20 cellular contexts compared by ENCODE assay signal in the genomic region with DNA sequence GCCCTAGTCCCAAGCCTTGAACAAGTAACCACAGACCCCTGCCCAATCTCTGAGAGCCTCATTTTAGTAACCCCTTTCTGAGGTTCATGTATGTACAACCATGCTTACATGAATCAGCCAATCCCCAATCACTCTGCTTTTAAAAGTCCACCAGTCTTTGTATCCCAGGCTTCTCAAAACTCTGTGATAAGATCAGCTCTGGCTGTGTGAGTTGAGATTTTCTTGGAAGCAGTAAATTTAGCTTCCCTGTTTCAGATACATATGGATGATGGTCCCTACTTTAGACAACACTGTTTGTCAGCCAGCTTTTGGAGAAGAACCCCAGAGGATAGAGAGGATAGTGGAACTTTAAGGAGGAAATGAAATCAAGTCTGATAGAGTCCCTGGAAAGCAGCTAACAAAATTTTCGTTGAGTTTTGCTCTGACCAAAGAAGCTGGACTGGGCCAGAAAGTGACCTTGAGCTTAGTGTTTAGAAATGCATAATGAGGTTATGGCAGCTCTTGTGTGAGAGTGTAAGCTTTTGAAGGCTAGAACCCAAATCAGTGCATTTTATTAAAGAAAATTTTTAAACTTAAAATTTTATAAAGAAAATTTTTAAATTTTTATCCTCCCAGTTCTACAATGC. TPM values are rescaled to one million over a fixed set of nuclear protein-coding genes. Genes with fewer than 3 reads are reported as not detected.
DNase-seq lines count a peak whose midpoint lies in the region; ATAC-seq, FAIRE-seq and TF ChIP-seq lines count a peak whose summit lies in the region.
"Had no signal": no experiment of that assay in that cellular context is flagged by ENCODE, and none has a peak within 500 bp of the region (broad histone marks: within the 10 kb centered on the region; RNA-seq: fewer than 3 reads in every experiment).

No MANE protein-coding gene starts in this region.

- H3K27ac Mint-ChIP-seq in neural progenitor cell = no peak overlapping the region
- H3K27ac Mint-ChIP-seq: activated B cell treated with CpG ODN at 0.5 μM for 24 hours; activated CD4-positive, alpha-beta memory T cell treated with anti-CD3 and anti-CD28 coated beads, Interleukin-2, amount 10 ng/mL, durations not matched to agents 7 days and 5 days; activated naive CD4-positive, alpha-beta T cell treated with anti-CD3 and anti-CD28 coated beads, Interleukin-2, amount 10 ng/mL, durations not matched to agents 7 days and 5 days had no signal

- no peaks in the 10 kb centered on the region for H3K9me3 Mint-ChIP-seq in neural progenitor cell
- H3K9me3 Mint-ChIP-seq: activated B cell treated with CpG ODN at 0.5 μM for 24 hours; activated CD4-positive, alpha-beta memory T cell treated with anti-CD3 and anti-CD28 coated beads, Interleukin-2, amount 10 ng/mL, durations not matched to agents 7 days and 5 days; activated naive CD4-positive, alpha-beta T cell treated with anti-CD3 and anti-CD28 coated beads, Interleukin-2, amount 10 ng/mL, durations not matched to agents 7 days and 5 days; natural killer cell treated with Interleukin-12 subunit alpha and Interleukin-12 subunit beta and Interleukin-15 and Interleukin-18, amount 100 ng/mL, for 72 hours had no signal

- TF ChIP-seq CTCF in D721Med (IDR thresholded peaks at IDR 0.05; ENCODE audit: insufficient read depth, missing control alignments) (no peak), endothelial cell of umbilical vein (IDR thresholded peaks at IDR 0.05; ENCODE audit: extremely low read depth in 1 of 2, insufficient read depth in 1 of 2, low read depth in 1 of 2, low read length in 2 of 2) (no peak), neural progenitor cell (IDR thresholded peaks at IDR 0.05) (no peak)

- no TSS peak for BruUV-seq in endothelial cell of umbilical vein (replicated peaks; lab: Mats Ljungman, UMichigan)

- H3K9me3 ChIP-seq in endothelial cell of umbilical vein (replicated peaks; ENCODE audit: control insufficient read depth, insufficient read depth, low read length) = no peaks in the 10 kb centered on the region
- H3K9me3 ChIP-seq in neural progenitor cell (ENCODE audit: low read depth) = no peaks in the 10 kb centered on the region
- H3K9me3 ChIP-seq: ascending aorta, SJCRH30 had no signal

- no peak overlapping the region for H3K4me3 Mint-ChIP-seq in neural progenitor cell
- H3K4me3 Mint-ChIP-seq: activated B cell treated with CpG ODN at 0.5 μM for 24 hours; activated CD4-positive, alpha-beta memory T cell treated with anti-CD3 and anti-CD28 coated beads, Interleukin-2, amount 10 ng/mL, durations not matched to agents 7 days and 5 days; activated naive CD4-positive, alpha-beta T cell treated with anti-CD3 and anti-CD28 coated beads, Interleukin-2, amount 10 ng/mL, durations not matched to agents 7 days and 5 days; natural killer cell treated with Interleukin-12 subunit alpha and Interleukin-12 subunit beta and Interleukin-15 and Interleukin-18, amount 100 ng/mL, for 72 hours had no signal

- ATAC-seq in GM21619 (IDR thresholded peaks at IDR 0.05; ENCODE audit: unreplicated experiment) = no peak
- no peak for ATAC-seq in HG03442 (IDR thresholded peaks at IDR 0.05; ENCODE audit: unreplicated experiment)
- ATAC-seq in HG03108 (IDR thresholded peaks at IDR 0.05; ENCODE audit: unreplicated experiment) = no peak
- ATAC-seq: natural killer cell treated with Interleukin-12 subunit alpha and Interleukin-12 subunit beta and Interleukin-15 and Interleukin-18, amount 100 ng/mL, for 72 hours had no signal

- dilution Hi-C loops in endothelial cell of umbilical vein (cut with MboI; ENCODE audit: extremely low pct_ligation_motif_present, low sequenced_read_pairs) = no loop called here

- DNase-seq in D721Med (ENCODE audit: insufficient read length, low spot score) = no peak
- DNase-seq in M059J (ENCODE audit: low read depth) = peak; percentile 9
- peak; percentile 11 for DNase-seq in endothelial cell of umbilical vein (ENCODE audit: low read depth, low spot score)
- DNase-seq in neural progenitor cell (ENCODE audit: low spot score) = no peak
- DNase-seq in LoVo (ENCODE audit: low spot score) = no peak
- DNase-seq: activated B cell treated with CpG ODN at 0.5 μM for 24 hours; activated CD4-positive, alpha-beta memory T cell treated with anti-CD3 and anti-CD28 coated beads, Interleukin-2, amount 10 ng/mL, durations not matched to agents 7 days and 5 days; activated naive CD4-positive, alpha-beta T cell treated with anti-CD3 and anti-CD28 coated beads, Interleukin-2, amount 10 ng/mL, durations not matched to agents 7 days and 5 days; activated T-cell treated with anti-CD3 and anti-CD28 coated beads, Interleukin-2, amount 50 U/mL, for 1 hour; EL; GOT3; NCI-H146; NCI-H82; SJCRH30 had no signal

- H2AFZ ChIP-seq in endothelial cell of umbilical vein (ENCODE audit: low read depth, low read length) (no peak overlapping the region), neural progenitor cell (replicated peaks) (no peak overlapping the region)

- H3K36me3 Mint-ChIP-seq in neural progenitor cell = peaks cover 30% of the 10 kb centered on the region

- H3K9me1 ChIP-seq in endothelial cell of umbilical vein (replicated peaks; ENCODE audit: control insufficient read depth, extremely low read depth, insufficient read depth, low read length) = no peaks in the 10 kb centered on the region

- no peak overlapping the region for H3K4me3 ChIP-seq in endothelial cell of umbilical vein (replicated peaks in 1 of 3; ENCODE audit: insufficient read depth in 1 of 3, low read depth in 1 of 3, low read length in 3 of 3)
- no peak overlapping the region for H3K4me3 ChIP-seq in neural progenitor cell
- H3K4me3 ChIP-seq: ascending aorta, SJCRH30 had no signal

- H3K27me3 ChIP-seq in endothelial cell of umbilical vein (ENCODE audit: control insufficient read depth in 2 of 2, insufficient read depth in 2 of 2, low read length in 2 of 2) (no peaks in the 10 kb centered on the region), neural progenitor cell (no peaks in the 10 kb centered on the region)
- H3K27me3 ChIP-seq: ascending aorta, SJCRH30 had no signal

- peaks cover 4% of the 10 kb centered on the region for H3K27me3 Mint-ChIP-seq in neural progenitor cell (ENCODE audit: insufficient read depth, low read depth)
- H3K27me3 Mint-ChIP-seq: activated B cell treated with CpG ODN at 0.5 μM for 24 hours; activated CD4-positive, alpha-beta memory T cell treated with anti-CD3 and anti-CD28 coated beads, Interleukin-2, amount 10 ng/mL, durations not matched to agents 7 days and 5 days; activated naive CD4-positive, alpha-beta T cell treated with anti-CD3 and anti-CD28 coated beads, Interleukin-2, amount 10 ng/mL, durations not matched to agents 7 days and 5 days; natural killer cell treated with Interleukin-12 subunit alpha and Interleukin-12 subunit beta and Interleukin-15 and Interleukin-18, amount 100 ng/mL, for 72 hours had no signal

- intact Hi-C loops in endothelial cell of umbilical vein (cut with micrococcal nuclease) = loop anchor here (5.0 kb wide), 1 partner anchor 35 kb away; no protein-coding TSS in a partner anchor

- H4K20me1 ChIP-seq in endothelial cell of umbilical vein (replicated peaks; ENCODE audit: control insufficient read depth, extremely low read depth, insufficient read depth, low read length) = peaks cover 7% of the 10 kb centered on the region
- H4K20me1 ChIP-seq in neural progenitor cell (ENCODE audit: low read depth) = peaks cover 72% of the 10 kb centered on the region

- H3K36me3 ChIP-seq in endothelial cell of umbilical vein (ENCODE audit: control insufficient read depth in 2 of 2, extremely low read depth in 1 of 2, insufficient read depth in 2 of 2, low read length in 2 of 2) (peaks cover 0 to 3% of the 10 kb centered on the region in 2 experiments), neural progenitor cell (no peaks in the 10 kb centered on the region)

- TF ChIP-seq POLR2A in endothelial cell of umbilical vein (IDR thresholded peaks at IDR 0.05; ENCODE audit: low read depth, low read length) = no peak

- peaks cover 24% of the 10 kb centered on the region for H3F3A ChIP-seq in neural progenitor cell (ENCODE audit: low read depth)

- POLR2A ChIA-PET in endothelial cell of umbilical vein (lab: Charles Lee) = no interaction called here

- H3K4me1 Mint-ChIP-seq in neural progenitor cell = peaks cover 25% of the 10 kb centered on the region

- H3K4me2 ChIP-seq in endothelial cell of umbilical vein (ENCODE audit: insufficient read depth, low read length) (no peak overlapping the region), neural progenitor cell (peak overlapping the region; percentile 92)

- H3K9ac ChIP-seq in endothelial cell of umbilical vein (replicated peaks; ENCODE audit: extremely low read depth, insufficient read depth, low read length) (no peak overlapping the region), neural progenitor cell (no peak overlapping the region)

- peaks cover 8% of the 10 kb centered on the region for H3K4me1 ChIP-seq in endothelial cell of umbilical vein (ENCODE audit: control insufficient read depth, extremely low read depth, insufficient read depth, low read length)
- H3K4me1 ChIP-seq in neural progenitor cell = peaks cover 45% of the 10 kb centered on the region

- no peak overlapping the region for H3K27ac ChIP-seq in endothelial cell of umbilical vein (ENCODE audit: insufficient read depth, low read depth, low read length)
- H3K27ac ChIP-seq in neural progenitor cell = no peak overlapping the region
- H3K27ac ChIP-seq: ascending aorta, SJCRH30 had no signal

- FAIRE-seq in D721Med (lab: Jason Lieb, UNC) (peak; percentile 97), endothelial cell of umbilical vein (lab: Jason Lieb, UNC) (no peak)
- FAIRE-seq: islet of Langerhans had no signal

- CTCF ChIA-PET in endothelial cell of umbilical vein (lab: Charles Lee) = interaction anchor here (1.0 to 2.6 kb wide), 2 partner anchors 43 to 47 kb away, joined by 3 to 9 read pairs; no protein-coding TSS in a partner anchor

- peaks cover 77% of the 10 kb centered on the region for H3K79me2 ChIP-seq in endothelial cell of umbilical vein (ENCODE audit: control insufficient read depth, insufficient read depth, low read length)
- peaks cover 82% of the 10 kb centered on the region for H3K79me2 ChIP-seq in neural progenitor cell (ENCODE audit: low read depth)

TF ChIP-seq in endothelial cell of umbilical vein, 7 proteins besides CTCF, POLR2A, EP300 and RAD21 (continues in another document):
- TF ChIP-seq GATA2 (IDR thresholded peaks at IDR 0.05; ENCODE audit: insufficient read depth, insufficient read length, low read depth, low read length) = no peak
- TF ChIP-seq EZH2 (IDR thresholded peaks at IDR 0.05; ENCODE audit: borderline replicate concordance, low read depth, low read length, severe bottlenecking) = no peak

RNA-seq across cellular contexts. Expression of a gene that starts 3.7 kb away (rescaled TPM):
- total RNA-seq in M059J (2014; rRNA removed; shearing (Covaris generic)) = 15.8 and 28.7 TPM in 2 replicates
- 19.8 and 20.6 TPM in 2 replicates for total RNA-seq in endothelial cell of umbilical vein
- polyA plus RNA-seq in endothelial cell of umbilical vein = 8.5 and 10.2 TPM in 2 replicates
- polyA plus RNA-seq in endothelial cell of umbilical vein (2011; cell fraction: cytosol; rRNA removed) = 8.0 TPM in 2 replicates
- polyA plus RNA-seq in endothelial cell of umbilical vein (2011; cell fraction: nucleus; rRNA removed) = 13.5 and 15.8 TPM in 2 replicates
- polyA plus RNA-seq in endothelial cell of umbilical vein (2012) = 10.7 and 13.7 TPM in 2 replicates
- 18.1 and 19.3 TPM in 2 replicates for polyA minus RNA-seq in endothelial cell of umbilical vein
- 15.2 TPM for polyA minus RNA-seq in endothelial cell of umbilical vein (2011; cell fraction: cytosol; rRNA and poly(A)+ RNA removed)
- 14.4 and 19.8 TPM in 2 replicates for polyA minus RNA-seq in endothelial cell of umbilical vein (2011; cell fraction: nucleus; rRNA and poly(A)+ RNA removed)
- 52.4 and 72.4 TPM in 2 replicates for total RNA-seq in neural progenitor cell (ENCODE audit: low replicate concordance)

Comparison
In these comparisons a context has a peak if more than half of its experiments do, and no peak if none do; other contexts are left out.
1. DNase-seq: peak in M059J (single experiment) and endothelial cell of umbilical vein (single experiment); none in D721Med (single experiment), neural progenitor cell (single experiment) and LoVo (single experiment).